ENCODE assay signal across 1 cellular context in the genomic region with DNA sequence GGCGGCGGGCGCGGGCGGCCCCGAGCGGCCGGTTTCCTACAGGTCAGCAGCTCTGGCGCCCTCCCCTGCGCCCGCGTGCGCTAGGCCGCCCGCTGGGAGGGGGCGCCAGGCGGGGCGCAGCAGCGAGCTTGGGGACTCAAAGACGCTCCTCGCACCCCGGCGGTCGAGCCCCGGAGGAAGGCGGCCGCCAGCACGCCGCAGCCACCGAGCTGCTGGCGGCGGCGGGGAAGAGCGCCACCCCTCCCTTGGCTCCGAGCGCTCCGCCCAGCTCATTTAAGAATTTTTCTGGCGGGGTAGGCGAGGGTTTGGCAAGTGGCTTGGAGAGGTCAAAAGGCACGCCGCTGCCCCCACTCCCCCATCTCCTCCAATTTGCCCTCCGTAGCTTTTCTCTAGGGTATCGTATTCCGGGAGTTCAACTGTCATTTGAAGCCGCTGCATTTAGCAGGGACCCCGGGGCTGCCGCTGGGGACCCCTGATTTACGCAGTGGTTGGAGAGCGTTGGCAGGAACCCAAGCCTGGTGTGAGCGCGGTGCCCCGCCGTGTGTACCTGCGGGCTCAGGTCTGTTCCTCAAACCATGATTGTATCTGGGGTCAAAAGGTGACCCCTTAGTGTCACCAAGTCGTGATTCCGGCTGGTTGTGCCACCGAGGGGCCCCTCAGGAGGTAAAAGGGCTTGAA.
TF ChIP-seq lines count a peak whose summit lies in the region.

No MANE protein-coding gene starts in this region.

TF ChIP-seq in K562, 482 proteins besides CTCF, POLR2A, EP300 and RAD21 (continued from another document and continues in another):
- peak; percentile 21 to 35; a peak in 1 of 4 replicates for TF ChIP-seq TBL1XR1 (IDR thresholded peaks at IDR 0.05; ENCODE audit: low read length in 2 of 2)
- peak; percentile 48 for TF ChIP-seq SAP30 (IDR thresholded peaks at IDR 0.05; ENCODE audit: borderline replicate concordance, insufficient read depth, low read depth, low read length, poor library complexity, severe bottlenecking)
- TF ChIP-seq, protein P1, sequence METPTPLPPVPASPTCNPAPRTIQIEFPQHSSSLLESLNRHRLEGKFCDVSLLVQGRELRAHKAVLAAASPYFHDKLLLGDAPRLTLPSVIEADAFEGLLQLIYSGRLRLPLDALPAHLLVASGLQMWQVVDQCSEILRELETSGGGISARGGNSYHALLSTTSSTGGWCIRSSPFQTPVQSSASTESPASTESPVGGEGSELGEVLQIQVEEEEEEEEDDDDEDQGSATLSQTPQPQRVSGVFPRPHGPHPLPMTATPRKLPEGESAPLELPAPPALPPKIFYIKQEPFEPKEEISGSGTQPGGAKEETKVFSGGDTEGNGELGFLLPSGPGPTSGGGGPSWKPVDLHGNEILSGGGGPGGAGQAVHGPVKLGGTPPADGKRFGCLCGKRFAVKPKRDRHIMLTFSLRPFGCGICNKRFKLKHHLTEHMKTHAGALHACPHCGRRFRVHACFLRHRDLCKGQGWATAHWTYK (CRISPR knock-in tag; IDR thresholded peaks at IDR 0.05): peak; percentile 79; the same call in 1 of the 2 replicates
- TF ChIP-seq, protein P2, sequence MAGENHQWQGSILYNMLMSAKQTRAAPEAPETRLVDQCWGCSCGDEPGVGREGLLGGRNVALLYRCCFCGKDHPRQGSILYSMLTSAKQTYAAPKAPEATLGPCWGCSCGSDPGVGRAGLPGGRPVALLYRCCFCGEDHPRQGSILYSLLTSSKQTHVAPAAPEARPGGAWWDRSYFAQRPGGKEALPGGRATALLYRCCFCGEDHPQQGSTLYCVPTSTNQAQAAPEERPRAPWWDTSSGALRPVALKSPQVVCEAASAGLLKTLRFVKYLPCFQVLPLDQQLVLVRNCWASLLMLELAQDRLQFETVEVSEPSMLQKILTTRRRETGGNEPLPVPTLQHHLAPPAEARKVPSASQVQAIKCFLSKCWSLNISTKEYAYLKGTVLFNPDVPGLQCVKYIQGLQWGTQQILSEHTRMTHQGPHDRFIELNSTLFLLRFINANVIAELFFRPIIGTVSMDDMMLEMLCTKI (IDR thresholded peaks at IDR 0.05; ENCODE audit: partially characterized antibody): no peak
- TF ChIP-seq, protein P3, sequence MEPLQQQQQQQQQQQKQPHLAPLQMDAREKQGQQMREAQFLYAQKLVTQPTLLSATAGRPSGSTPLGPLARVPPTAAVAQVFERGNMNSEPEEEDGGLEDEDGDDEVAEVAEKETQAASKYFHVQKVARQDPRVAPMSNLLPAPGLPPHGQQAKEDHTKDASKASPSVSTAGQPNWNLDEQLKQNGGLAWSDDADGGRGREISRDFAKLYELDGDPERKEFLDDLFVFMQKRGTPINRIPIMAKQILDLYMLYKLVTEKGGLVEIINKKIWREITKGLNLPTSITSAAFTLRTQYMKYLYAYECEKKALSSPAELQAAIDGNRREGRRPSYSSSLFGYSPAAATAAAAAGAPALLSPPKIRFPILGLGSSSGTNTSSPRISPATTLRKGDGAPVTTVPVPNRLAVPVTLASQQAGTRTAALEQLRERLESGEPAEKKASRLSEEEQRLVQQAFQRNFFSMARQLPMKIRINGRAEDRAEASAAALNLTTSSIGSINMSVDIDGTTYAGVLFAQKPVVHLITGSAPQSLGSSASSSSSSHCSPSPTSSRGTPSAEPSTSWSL (CRISPR knock-in tag; IDR thresholded peaks at IDR 0.05; ENCODE audit: borderline replicate concordance): peak; percentile 37; the same call in 1 of the 2 replicates
- peak; percentile 57; the same call in 1 of the 2 replicates for TF ChIP-seq OTX1 (CRISPR knock-in tag; IDR thresholded peaks at IDR 0.05)
- TF ChIP-seq TOE1 (IDR thresholded peaks at IDR 0.05; ENCODE audit: borderline replicate concordance): no peak
- 0 out of 2 replicates have a peak, but pooled peaks have one; percentile 37 for TF ChIP-seq TOE1 (CRISPR knock-in tag; IDR thresholded peaks at IDR 0.05; ENCODE audit: borderline replicate concordance, low read depth)
- TF ChIP-seq ZNF77 (CRISPR knock-in tag; IDR thresholded peaks at IDR 0.05): 0 out of 2 replicates have a peak, but pooled peaks have one; percentile 6
- TF ChIP-seq, protein P4, sequence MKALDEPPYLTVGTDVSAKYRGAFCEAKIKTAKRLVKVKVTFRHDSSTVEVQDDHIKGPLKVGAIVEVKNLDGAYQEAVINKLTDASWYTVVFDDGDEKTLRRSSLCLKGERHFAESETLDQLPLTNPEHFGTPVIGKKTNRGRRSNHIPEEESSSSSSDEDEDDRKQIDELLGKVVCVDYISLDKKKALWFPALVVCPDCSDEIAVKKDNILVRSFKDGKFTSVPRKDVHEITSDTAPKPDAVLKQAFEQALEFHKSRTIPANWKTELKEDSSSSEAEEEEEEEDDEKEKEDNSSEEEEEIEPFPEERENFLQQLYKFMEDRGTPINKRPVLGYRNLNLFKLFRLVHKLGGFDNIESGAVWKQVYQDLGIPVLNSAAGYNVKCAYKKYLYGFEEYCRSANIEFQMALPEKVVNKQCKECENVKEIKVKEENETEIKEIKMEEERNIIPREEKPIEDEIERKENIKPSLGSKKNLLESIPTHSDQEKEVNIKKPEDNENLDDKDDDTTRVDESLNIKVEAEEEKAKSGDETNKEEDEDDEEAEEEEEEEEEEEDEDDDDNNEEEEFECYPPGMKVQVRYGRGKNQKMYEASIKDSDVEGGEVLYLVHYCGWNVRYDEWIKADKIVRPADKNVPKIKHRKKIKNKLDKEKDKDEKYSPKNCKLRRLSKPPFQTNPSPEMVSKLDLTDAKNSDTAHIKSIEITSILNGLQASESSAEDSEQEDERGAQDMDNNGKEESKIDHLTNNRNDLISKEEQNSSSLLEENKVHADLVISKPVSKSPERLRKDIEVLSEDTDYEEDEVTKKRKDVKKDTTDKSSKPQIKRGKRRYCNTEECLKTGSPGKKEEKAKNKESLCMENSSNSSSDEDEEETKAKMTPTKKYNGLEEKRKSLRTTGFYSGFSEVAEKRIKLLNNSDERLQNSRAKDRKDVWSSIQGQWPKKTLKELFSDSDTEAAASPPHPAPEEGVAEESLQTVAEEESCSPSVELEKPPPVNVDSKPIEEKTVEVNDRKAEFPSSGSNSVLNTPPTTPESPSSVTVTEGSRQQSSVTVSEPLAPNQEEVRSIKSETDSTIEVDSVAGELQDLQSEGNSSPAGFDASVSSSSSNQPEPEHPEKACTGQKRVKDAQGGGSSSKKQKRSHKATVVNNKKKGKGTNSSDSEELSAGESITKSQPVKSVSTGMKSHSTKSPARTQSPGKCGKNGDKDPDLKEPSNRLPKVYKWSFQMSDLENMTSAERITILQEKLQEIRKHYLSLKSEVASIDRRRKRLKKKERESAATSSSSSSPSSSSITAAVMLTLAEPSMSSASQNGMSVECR (CRISPR knock-in tag; IDR thresholded peaks at IDR 0.05): peak; percentile 73
- peak; percentile 20 for TF ChIP-seq ETS2 (tag; IDR thresholded peaks at IDR 0.05; ENCODE audit: borderline replicate concordance, poor library complexity, severe bottlenecking)
- TF ChIP-seq ZNF75A (CRISPR knock-in tag; IDR thresholded peaks at IDR 0.05): no peak
- TF ChIP-seq HDGF (IDR thresholded peaks at IDR 0.05): no peak
- peak; percentile 98 for TF ChIP-seq CTBP1 (IDR thresholded peaks at IDR 0.05; ENCODE audit: borderline replicate concordance)
- TF ChIP-seq MBD2 (IDR thresholded peaks at IDR 0.05; ENCODE audit: borderline replicate concordance, low read depth): peak; percentile 47; the same call in 1 of the 2 replicates
- peak; percentile 68; the same call in 1 of the 2 replicates for TF ChIP-seq ESRRA (IDR thresholded peaks at IDR 0.05; ENCODE audit: borderline replicate concordance, low read depth)
- peak; percentile 87; the same call in 1 of the 2 replicates for TF ChIP-seq ERF (CRISPR knock-in tag; IDR thresholded peaks at IDR 0.05)
- peak in 1 of 3 experiments; percentile 10 for TF ChIP-seq YY1 (IDR thresholded peaks at IDR 0.05; ENCODE audit: borderline replicate concordance in 1 of 3, control insufficient read depth in 1 of 3, extremely low read depth in 1 of 3, insufficient read depth in 3 of 3, insufficient read length in 1 of 3, insufficient replicate concordance in 2 of 3, low read depth in 1 of 3, low read length in 2 of 3)
- TF ChIP-seq, protein P5, sequence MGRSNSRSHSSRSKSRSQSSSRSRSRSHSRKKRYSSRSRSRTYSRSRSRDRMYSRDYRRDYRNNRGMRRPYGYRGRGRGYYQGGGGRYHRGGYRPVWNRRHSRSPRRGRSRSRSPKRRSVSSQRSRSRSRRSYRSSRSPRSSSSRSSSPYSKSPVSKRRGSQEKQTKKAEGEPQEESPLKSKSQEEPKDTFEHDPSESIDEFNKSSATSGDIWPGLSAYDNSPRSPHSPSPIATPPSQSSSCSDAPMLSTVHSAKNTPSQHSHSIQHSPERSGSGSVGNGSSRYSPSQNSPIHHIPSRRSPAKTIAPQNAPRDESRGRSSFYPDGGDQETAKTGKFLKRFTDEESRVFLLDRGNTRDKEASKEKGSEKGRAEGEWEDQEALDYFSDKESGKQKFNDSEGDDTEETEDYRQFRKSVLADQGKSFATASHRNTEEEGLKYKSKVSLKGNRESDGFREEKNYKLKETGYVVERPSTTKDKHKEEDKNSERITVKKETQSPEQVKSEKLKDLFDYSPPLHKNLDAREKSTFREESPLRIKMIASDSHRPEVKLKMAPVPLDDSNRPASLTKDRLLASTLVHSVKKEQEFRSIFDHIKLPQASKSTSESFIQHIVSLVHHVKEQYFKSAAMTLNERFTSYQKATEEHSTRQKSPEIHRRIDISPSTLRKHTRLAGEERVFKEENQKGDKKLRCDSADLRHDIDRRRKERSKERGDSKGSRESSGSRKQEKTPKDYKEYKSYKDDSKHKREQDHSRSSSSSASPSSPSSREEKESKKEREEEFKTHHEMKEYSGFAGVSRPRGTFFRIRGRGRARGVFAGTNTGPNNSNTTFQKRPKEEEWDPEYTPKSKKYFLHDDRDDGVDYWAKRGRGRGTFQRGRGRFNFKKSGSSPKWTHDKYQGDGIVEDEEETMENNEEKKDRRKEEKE (IDR thresholded peaks at IDR 0.05; ENCODE audit: borderline replicate concordance in 1 of 2, control insufficient read depth in 1 of 2, low read depth in 2 of 2, low read length in 1 of 2): no peak; a peak in 1 of 4 replicates
- no peak for TF ChIP-seq PHF20 (IDR thresholded peaks at IDR 0.05; ENCODE audit: partially characterized antibody)
- TF ChIP-seq, protein P6, sequence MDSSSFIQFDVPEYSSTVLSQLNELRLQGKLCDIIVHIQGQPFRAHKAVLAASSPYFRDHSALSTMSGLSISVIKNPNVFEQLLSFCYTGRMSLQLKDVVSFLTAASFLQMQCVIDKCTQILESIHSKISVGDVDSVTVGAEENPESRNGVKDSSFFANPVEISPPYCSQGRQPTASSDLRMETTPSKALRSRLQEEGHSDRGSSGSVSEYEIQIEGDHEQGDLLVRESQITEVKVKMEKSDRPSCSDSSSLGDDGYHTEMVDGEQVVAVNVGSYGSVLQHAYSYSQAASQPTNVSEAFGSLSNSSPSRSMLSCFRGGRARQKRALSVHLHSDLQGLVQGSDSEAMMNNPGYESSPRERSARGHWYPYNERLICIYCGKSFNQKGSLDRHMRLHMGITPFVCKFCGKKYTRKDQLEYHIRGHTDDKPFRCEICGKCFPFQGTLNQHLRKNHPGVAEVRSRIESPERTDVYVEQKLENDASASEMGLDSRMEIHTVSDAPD (CRISPR knock-in tag; IDR thresholded peaks at IDR 0.05): no peak; the same call in 1 of the 2 replicates
- TF ChIP-seq HNRNPK (IDR thresholded peaks at IDR 0.05; ENCODE audit: low read depth, low read length, poor library complexity, severe bottlenecking): peak; percentile 32
- TF ChIP-seq, protein P7, sequence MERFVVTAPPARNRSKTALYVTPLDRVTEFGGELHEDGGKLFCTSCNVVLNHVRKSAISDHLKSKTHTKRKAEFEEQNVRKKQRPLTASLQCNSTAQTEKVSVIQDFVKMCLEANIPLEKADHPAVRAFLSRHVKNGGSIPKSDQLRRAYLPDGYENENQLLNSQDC (CRISPR knock-in tag; IDR thresholded peaks at IDR 0.05): peak; percentile 34; the same call in 1 of the 2 replicates
- peak; percentile 53 for TF ChIP-seq ZKSCAN8 (CRISPR knock-in tag; IDR thresholded peaks at IDR 0.05)
- peak; percentile 81 for TF ChIP-seq MTA3 (IDR thresholded peaks at IDR 0.05; ENCODE audit: borderline replicate concordance)
- TF ChIP-seq SMC3 (conservative IDR thresholded peaks at IDR 0.05; ENCODE audit: insufficient read depth, low read depth, low read length): peak; percentile 36; the same call in 1 of the 2 replicates
- TF ChIP-seq MYBL2 (IDR thresholded peaks at IDR 0.05; ENCODE audit: low read depth): no peak
- TF ChIP-seq MYBL2 (CRISPR knock-in tag; IDR thresholded peaks at IDR 0.05; ENCODE audit: borderline replicate concordance): no peak
- peak; percentile 49; the same call in 1 of the 2 replicates for TF ChIP-seq PHF21A (IDR thresholded peaks at IDR 0.05; ENCODE audit: borderline replicate concordance, low read depth)
- TF ChIP-seq, protein P8, sequence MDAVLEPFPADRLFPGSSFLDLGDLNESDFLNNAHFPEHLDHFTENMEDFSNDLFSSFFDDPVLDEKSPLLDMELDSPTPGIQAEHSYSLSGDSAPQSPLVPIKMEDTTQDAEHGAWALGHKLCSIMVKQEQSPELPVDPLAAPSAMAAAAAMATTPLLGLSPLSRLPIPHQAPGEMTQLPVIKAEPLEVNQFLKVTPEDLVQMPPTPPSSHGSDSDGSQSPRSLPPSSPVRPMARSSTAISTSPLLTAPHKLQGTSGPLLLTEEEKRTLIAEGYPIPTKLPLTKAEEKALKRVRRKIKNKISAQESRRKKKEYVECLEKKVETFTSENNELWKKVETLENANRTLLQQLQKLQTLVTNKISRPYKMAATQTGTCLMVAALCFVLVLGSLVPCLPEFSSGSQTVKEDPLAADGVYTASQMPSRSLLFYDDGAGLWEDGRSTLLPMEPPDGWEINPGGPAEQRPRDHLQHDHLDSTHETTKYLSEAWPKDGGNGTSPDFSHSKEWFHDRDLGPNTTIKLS (IDR thresholded peaks at IDR 0.05; ENCODE audit: borderline replicate concordance, low read depth): peak; percentile 77
- TF ChIP-seq DNMT1 (IDR thresholded peaks at IDR 0.05): no peak
- TF ChIP-seq IRF2 (CRISPR knock-in tag; IDR thresholded peaks at IDR 0.05): no peak
- TF ChIP-seq, protein P9, sequence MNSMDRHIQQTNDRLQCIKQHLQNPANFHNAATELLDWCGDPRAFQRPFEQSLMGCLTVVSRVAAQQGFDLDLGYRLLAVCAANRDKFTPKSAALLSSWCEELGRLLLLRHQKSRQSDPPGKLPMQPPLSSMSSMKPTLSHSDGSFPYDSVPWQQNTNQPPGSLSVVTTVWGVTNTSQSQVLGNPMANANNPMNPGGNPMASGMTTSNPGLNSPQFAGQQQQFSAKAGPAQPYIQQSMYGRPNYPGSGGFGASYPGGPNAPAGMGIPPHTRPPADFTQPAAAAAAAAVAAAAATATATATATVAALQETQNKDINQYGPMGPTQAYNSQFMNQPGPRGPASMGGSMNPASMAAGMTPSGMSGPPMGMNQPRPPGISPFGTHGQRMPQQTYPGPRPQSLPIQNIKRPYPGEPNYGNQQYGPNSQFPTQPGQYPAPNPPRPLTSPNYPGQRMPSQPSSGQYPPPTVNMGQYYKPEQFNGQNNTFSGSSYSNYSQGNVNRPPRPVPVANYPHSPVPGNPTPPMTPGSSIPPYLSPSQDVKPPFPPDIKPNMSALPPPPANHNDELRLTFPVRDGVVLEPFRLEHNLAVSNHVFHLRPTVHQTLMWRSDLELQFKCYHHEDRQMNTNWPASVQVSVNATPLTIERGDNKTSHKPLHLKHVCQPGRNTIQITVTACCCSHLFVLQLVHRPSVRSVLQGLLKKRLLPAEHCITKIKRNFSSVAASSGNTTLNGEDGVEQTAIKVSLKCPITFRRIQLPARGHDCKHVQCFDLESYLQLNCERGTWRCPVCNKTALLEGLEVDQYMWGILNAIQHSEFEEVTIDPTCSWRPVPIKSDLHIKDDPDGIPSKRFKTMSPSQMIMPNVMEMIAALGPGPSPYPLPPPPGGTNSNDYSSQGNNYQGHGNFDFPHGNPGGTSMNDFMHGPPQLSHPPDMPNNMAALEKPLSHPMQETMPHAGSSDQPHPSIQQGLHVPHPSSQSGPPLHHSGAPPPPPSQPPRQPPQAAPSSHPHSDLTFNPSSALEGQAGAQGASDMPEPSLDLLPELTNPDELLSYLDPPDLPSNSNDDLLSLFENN (IDR thresholded peaks at IDR 0.05; ENCODE audit: low read depth in 2 of 2, low read length in 2 of 2): peak in 1 of 2 experiments; percentile 40; a peak in 1 of 4 replicates
- no peak for TF ChIP-seq SRSF7 (optimal IDR thresholded peaks at IDR 0.05; ENCODE audit: low read depth, low read length)
- TF ChIP-seq YBX1 (IDR thresholded peaks at IDR 0.05): no peak
- TF ChIP-seq HDAC1 (IDR thresholded peaks at IDR 0.05): peak in 1 of 2 experiments; percentile 18; a peak in 1 of 4 replicates
